In the genomic region with DNA sequence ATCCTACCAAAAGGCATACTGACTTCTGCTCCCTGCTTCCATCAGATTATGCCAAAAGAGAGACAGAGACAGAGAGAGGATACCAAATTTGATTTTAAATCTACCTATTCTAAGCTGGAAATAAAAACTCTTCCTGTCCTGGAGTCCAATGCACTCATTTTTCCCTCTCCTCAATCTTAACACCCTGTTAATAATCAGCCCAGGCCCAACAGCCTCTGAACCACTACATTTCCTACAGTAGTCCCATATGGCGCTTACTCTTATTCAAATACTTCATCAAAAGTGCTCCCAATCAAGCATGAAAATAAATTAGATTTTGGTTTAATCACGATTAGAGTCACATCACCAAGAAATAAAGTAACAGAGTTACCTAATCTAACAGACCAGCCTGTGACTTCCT, we compare ENCODE assay signal across 20 cellular contexts.
A peak's percentile ranks its signal among the peaks of the same experiment; 100 is the strongest.
DNase-seq lines count a peak whose midpoint lies in the region; ATAC-seq and TF ChIP-seq lines count a peak whose summit lies in the region.
"Had no signal": no experiment of that assay in that cellular context is flagged by ENCODE, and none has a peak within 500 bp of the region (broad histone marks: within the 10 kb centered on the region; RNA-seq: fewer than 3 reads in every experiment).

No MANE protein-coding gene starts in this region.

- H3K4me3 ChIP-seq in WERI-Rb-1 (ENCODE audit: low read depth, low read length): no peak overlapping the region
- H3K4me3 ChIP-seq: GM12878, K562, Peyer's patch, SJCRH30 had no signal

- ATAC-seq in left lobe of liver (peak; percentile 59), HG02973 (IDR thresholded peaks at IDR 0.05; ENCODE audit: unreplicated experiment) (no peak)
- ATAC-seq: GM12878, K562 had no signal

- no peak for TF ChIP-seq CTCF in WERI-Rb-1 (IDR thresholded peaks at IDR 0.05; ENCODE audit: low read depth, low read length)

- peaks cover 57% of the 10 kb centered on the region for H3K36me3 ChIP-seq in WERI-Rb-1
- H3K36me3 ChIP-seq: Peyer's patch, SJCRH30 had no signal

- no peaks in the 10 kb centered on the region for H3K27me3 ChIP-seq in WERI-Rb-1 (ENCODE audit: insufficient read depth, low read depth, severe bottlenecking)
- H3K27me3 ChIP-seq: Peyer's patch, SJCRH30 had no signal

- H3K9me3 ChIP-seq in WERI-Rb-1 (ENCODE audit: severe bottlenecking): no peaks in the 10 kb centered on the region
- H3K9me3 ChIP-seq: Peyer's patch, SJCRH30 had no signal

- DNase-seq in NCI-H524 (lab: John Stamatoyannopoulos, UW): peak; percentile 19 to 60
- DNase-seq in WERI-Rb-1: no peak
- DNase-seq in left lobe of liver (ENCODE audit: low spot score): no peak
- DNase-seq in renal cortical epithelial cell (ENCODE audit: low read depth): peak; percentile 54
- DNase-seq in activated CD8-positive, alpha-beta memory T cell treated with anti-CD3 and anti-CD28 coated beads, Interleukin-2, amount 50 U/mL, for 4 hours: no peak
- no peak for DNase-seq in effector CD4-positive, alpha-beta T cell
- DNase-seq: CD4-positive, alpha-beta T cell; COR-L47; DMS79 treated with DMSO at 0.1 percent for 48 hours; MM.1S; NCI-H1092; NCI-H1436; NCI-H187 treated with DMSO at 0.1 percent for 48 hours; NCI-H2107; NCI-H774; Peyer's patch; SJCRH30 had no signal

- peak overlapping the region; percentile 2; the same call in 1 of the 2 replicates for H3K27ac ChIP-seq in WERI-Rb-1
- H3K27ac ChIP-seq: Peyer's patch, SJCRH30 had no signal

Comparison
In these comparisons a context has a peak if more than half of its experiments do, and no peak if none do; other contexts are left out.
1. DNase-seq: peak in NCI-H524 (2 of 2) and renal cortical epithelial cell (single experiment); none in WERI-Rb-1 (single experiment), left lobe of liver (single experiment), activated CD8-positive, alpha-beta memory T cell treated with anti-CD3 and anti-CD28 coated beads, Interleukin-2, amount 50 U/mL, for 4 hours (single experiment) and effector CD4-positive, alpha-beta T cell (single experiment).